In the genomic region with DNA sequence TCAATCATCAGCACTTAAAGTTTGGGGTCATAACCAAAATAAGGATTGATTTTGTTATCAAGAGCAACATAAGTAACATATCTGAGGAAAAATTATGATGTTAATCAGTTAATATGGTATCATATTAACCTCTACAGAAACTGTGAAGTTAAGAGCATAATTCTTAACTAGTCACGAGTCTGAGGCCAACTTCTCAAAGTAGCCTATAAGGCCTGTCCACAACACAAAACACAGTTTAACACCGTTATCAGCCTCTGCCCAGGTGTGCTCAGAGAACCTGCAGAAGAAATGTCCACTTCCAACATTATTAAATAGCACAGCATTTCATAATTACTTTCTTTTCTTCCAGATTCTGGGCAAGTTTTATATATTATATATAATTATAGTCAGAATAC, we compare ENCODE assay signal across 8 cellular contexts. TPM values are rescaled to one million over a fixed set of nuclear protein-coding genes. Genes with fewer than 3 reads are reported as not detected.
DNase-seq lines count a peak whose midpoint lies in the region; ATAC-seq, FAIRE-seq and TF ChIP-seq lines count a peak whose summit lies in the region.

No MANE protein-coding gene starts in this region.

- in situ Hi-C loops in mammary epithelial cell (cut with MboI; ENCODE audit: low sequenced_read_pairs in 2 of 2): no loop called here

- WGBS in mammary epithelial cell (ENCODE audit: low coverage, missing lambda C conversion rate): 0% methylated on average over 2 of the region's 2 CpGs

- no peak for TF ChIP-seq CTCF in BJ (IDR thresholded peaks at IDR 0.05; ENCODE audit: insufficient read depth, low read depth, low read length)
- TF ChIP-seq CTCF in mammary epithelial cell (conservative IDR thresholded peaks at IDR 0.05 in 1 of 2, IDR thresholded peaks at IDR 0.05 in 1 of 2; ENCODE audit: extremely low read depth in 1 of 2, insufficient read depth in 1 of 2, low read depth in 1 of 2, low read length in 2 of 2): no peak
- TF ChIP-seq CTCF in D721Med (IDR thresholded peaks at IDR 0.05; ENCODE audit: insufficient read depth, missing control alignments): no peak

- H3K4me1 ChIP-seq in mammary epithelial cell (ENCODE audit: insufficient read depth, low read length) (peaks cover 8% of the 10 kb centered on the region), muscle layer of duodenum (ENCODE audit: control insufficient read depth in 1 of 2, insufficient read depth in 2 of 2, low read length in 2 of 2) (peaks cover 9 to 17% of the 10 kb centered on the region in 2 donors)

- H3K4me2 ChIP-seq in mammary epithelial cell (ENCODE audit: insufficient read depth, low read depth, low read length): peak overlapping the region; percentile 97

- H3K27ac ChIP-seq in mammary epithelial cell (ENCODE audit: insufficient read depth, low read depth, low read length) (peak overlapping the region; percentile 81), muscle layer of duodenum (ENCODE audit: low read length) (peak overlapping the region; percentile 17)

- ATAC-seq in HG03097 (IDR thresholded peaks at IDR 0.05; ENCODE audit: low FRiP score, unreplicated experiment) (peak; percentile 29), HG03025 (IDR thresholded peaks at IDR 0.05; ENCODE audit: low FRiP score, unreplicated experiment) (no peak)

- H3K27me3 ChIP-seq in BJ (ENCODE audit: control insufficient read depth, insufficient read depth, low read length) (peaks cover 4% of the 10 kb centered on the region), mammary epithelial cell (ENCODE audit: insufficient read depth, low read length) (no peaks in the 10 kb centered on the region), muscle layer of duodenum (ENCODE audit: low read depth, low read length) (no peaks in the 10 kb centered on the region)

- CTCF ChIA-PET in BJ (lab: Yijun Ruan, JAX) (interaction anchor here (1.2 to 1.4 kb wide), 3 partner anchors 12 to 211 kb away, joined by 4 read pairs; no protein-coding TSS in a partner anchor), mammary epithelial cell (lab: Charles Lee; ENCODE audit: low non-redundant PET) (interaction anchor here (0.7 kb wide), 1 partner anchor 19 kb away, joined by 3 read pairs; no protein-coding TSS in a partner anchor)

- H3K79me2 ChIP-seq in mammary epithelial cell (ENCODE audit: insufficient read depth, low read length): peaks cover 58% of the 10 kb centered on the region

- peak overlapping the region; percentile 88 for H3K9ac ChIP-seq in mammary epithelial cell (ENCODE audit: insufficient read depth, low read length)

- intact Hi-C loops in mammary epithelial cell (cut with micrococcal nuclease): no loop called here

- no peak for DNase-seq in BJ (ENCODE audit: low read depth)
- DNase-seq in mammary epithelial cell: no peak
- no peak for DNase-seq in RKO (ENCODE audit: low spot score)
- no peak for DNase-seq in D721Med (ENCODE audit: insufficient read length, low spot score)
- no peak for DNase-seq in DMS153 (lab: John Stamatoyannopoulos, UW)

- H3K36me3 ChIP-seq in BJ (ENCODE audit: control insufficient read depth, insufficient read depth, low read length): no peaks in the 10 kb centered on the region
- H3K36me3 ChIP-seq in mammary epithelial cell (ENCODE audit: insufficient read depth, low read length): peaks cover 3% of the 10 kb centered on the region
- H3K36me3 ChIP-seq in muscle layer of duodenum (ENCODE audit: control insufficient read depth in 1 of 2, insufficient read depth in 2 of 2, low read length in 2 of 2): no peaks in the 10 kb centered on the region

- POLR2A ChIA-PET in BJ (lab: Charles Lee): no interaction called here

- no peaks in the 10 kb centered on the region for H4K20me1 ChIP-seq in mammary epithelial cell (ENCODE audit: insufficient read depth, low read length)

- H2AFZ ChIP-seq in mammary epithelial cell (ENCODE audit: low read depth, low read length): no peak overlapping the region

- dilution Hi-C loops in mammary epithelial cell (cut with HindIII; ENCODE audit: low sequenced_read_pairs): no loop called here

- H3K4me3 ChIP-seq in BJ (ENCODE audit: low read depth, low read length): peak overlapping the region; percentile 83
- H3K4me3 ChIP-seq in mammary epithelial cell (replicated peaks in 1 of 3; ENCODE audit: insufficient read depth in 1 of 3, low read depth in 2 of 3, low read length in 3 of 3): peak overlapping the region; percentile 88 to 95 (median 90)
- H3K4me3 ChIP-seq in muscle layer of duodenum (ENCODE audit: low read depth in 1 of 2, low read length in 2 of 2): peak overlapping the region; percentile 95 to 99

- no peak for FAIRE-seq in D721Med (lab: Jason Lieb, UNC)

- no TSS peak for BruUV-seq in mammary epithelial cell (replicated peaks; lab: Mats Ljungman, UMichigan)

- H3K9me3 ChIP-seq in mammary epithelial cell (replicated peaks; ENCODE audit: insufficient read depth, low read length) (no peaks in the 10 kb centered on the region), muscle layer of duodenum (ENCODE audit: control insufficient read depth in 1 of 2, low read length in 2 of 2) (no peaks in the 10 kb centered on the region)

RNA-seq across cellular contexts. Expression of a gene that starts 1.1 kb away (rescaled TPM):
- polyA plus RNA-seq in BJ (2011; rRNA removed): 31.0 and 51.2 TPM in 2 replicates
- polyA minus RNA-seq in BJ (2011; rRNA and poly(A)+ RNA removed): 23.0 and 26.2 TPM in 2 replicates
- total RNA-seq in mammary epithelial cell: 10 to 100 TPM; 36.3 to 44.3 TPM
- 21.2 TPM for polyA plus RNA-seq in mammary epithelial cell
- 42.3 TPM for polyA minus RNA-seq in mammary epithelial cell

RNA-seq across cellular contexts. Expression of a gene that starts 26.2 kb away (rescaled TPM):
- polyA plus RNA-seq in BJ (2011; rRNA removed): not detected in 2 replicates
- not detected in 2 replicates for polyA minus RNA-seq in BJ (2011; rRNA and poly(A)+ RNA removed)
- not detected for total RNA-seq in mammary epithelial cell
- polyA plus RNA-seq in mammary epithelial cell: not detected
- not detected for polyA minus RNA-seq in mammary epithelial cell

RNA-seq across cellular contexts. Expression of a gene that starts 40.6 kb away (rescaled TPM):
- polyA plus RNA-seq in BJ (2011; rRNA removed) (not detected in 2 replicates), mammary epithelial cell (not detected)
- polyA minus RNA-seq in BJ (2011; rRNA and poly(A)+ RNA removed): not detected in 2 replicates
- total RNA-seq in mammary epithelial cell: not detected
- polyA minus RNA-seq in mammary epithelial cell: not detected

RNA-seq across cellular contexts. Expression of a gene that starts 58.3 kb away (rescaled TPM):
- polyA plus RNA-seq in BJ (2011; rRNA removed) (not detected in 2 replicates), mammary epithelial cell (not detected)
- polyA minus RNA-seq in BJ (2011; rRNA and poly(A)+ RNA removed): not detected in 2 replicates
- total RNA-seq in mammary epithelial cell: not detected
- not detected for polyA minus RNA-seq in mammary epithelial cell
